14 cellular contexts compared by ENCODE assay signal in genomic region chr6:36694616-36695015, GRCh38. TPM values are rescaled to one million over a fixed set of nuclear protein-coding genes. Genes with fewer than 3 reads are reported as not detected.
"Had no signal": no experiment of that assay in that cellular context is flagged by ENCODE, and none has a peak within 500 bp of the region (broad histone marks: within the 10 kb centered on the region; RNA-seq: fewer than 3 reads in every experiment).

No MANE protein-coding gene starts in this region.

- H3K4me3 Mint-ChIP-seq: activated CD8-positive, alpha-beta T cell treated with anti-CD3 and anti-CD28 coated beads for 36 hours; stimulated activated naive CD8-positive, alpha-beta T cell treated with anti-CD3 and anti-CD28 coated beads, Interleukin-15, amount 100 ng/mL, for 72 hours had no signal

- H3K36me3 ChIP-seq: cardiac muscle cell, gastroesophageal sphincter, upper lobe of left lung had no signal

- H3K27me3 Mint-ChIP-seq: activated CD8-positive, alpha-beta T cell treated with anti-CD3 and anti-CD28 coated beads for 36 hours had no signal

- H3K36me3 Mint-ChIP-seq: naive thymus-derived CD4-positive, alpha-beta T cell had no signal

- H3K27ac ChIP-seq: cardiac muscle cell, gastroesophageal sphincter, skin epidermis, upper lobe of left lung had no signal

- ATAC-seq: gastroesophageal sphincter; left colon; naive thymus-derived CD4-positive, alpha-beta T cell had no signal

- DNase-seq: activated CD8-positive, alpha-beta T cell treated with anti-CD3 and anti-CD28 coated beads for 36 hours; activated naive CD4-positive, alpha-beta T cell treated with anti-CD3 and anti-CD28 coated beads, Interleukin-2, amount 50 U/mL, for 16 hours; left colon; naive thymus-derived CD4-positive, alpha-beta T cell; nucleus accumbens; stimulated activated CD4-positive, alpha-beta T cell treated with anti-CD3 and anti-CD28 coated beads, Interleukin-15, amount 100 ng/mL, for 24 hours; stimulated activated CD4-positive, alpha-beta T cell treated with anti-CD3 and anti-CD28 coated beads, Interleukin-4, amount 100 ng/mL, for 1 hour; stimulated activated naive CD8-positive, alpha-beta T cell treated with anti-CD3 and anti-CD28 coated beads, Interleukin-15, amount 100 ng/mL, for 72 hours; upper lobe of left lung had no signal

- H3K9me3 ChIP-seq: gastroesophageal sphincter, upper lobe of left lung had no signal

- H3K27me3 ChIP-seq: cardiac muscle cell, gastroesophageal sphincter, upper lobe of left lung had no signal

- FAIRE-seq: endometrium had no signal

- H3K4me3 ChIP-seq: cardiac muscle cell, gastroesophageal sphincter, lung, skin epidermis, upper lobe of left lung had no signal

- H3K27ac Mint-ChIP-seq: activated CD8-positive, alpha-beta T cell treated with anti-CD3 and anti-CD28 coated beads for 36 hours; stimulated activated naive CD8-positive, alpha-beta T cell treated with anti-CD3 and anti-CD28 coated beads, Interleukin-15, amount 100 ng/mL, for 72 hours had no signal

- H3K9me3 Mint-ChIP-seq: activated CD8-positive, alpha-beta T cell treated with anti-CD3 and anti-CD28 coated beads for 36 hours; naive thymus-derived CD4-positive, alpha-beta T cell; stimulated activated naive CD8-positive, alpha-beta T cell treated with anti-CD3 and anti-CD28 coated beads, Interleukin-15, amount 100 ng/mL, for 72 hours had no signal

RNA-seq across cellular contexts. Expression of gene RAB44, which starts 3.0 kb away (rescaled TPM):
- total RNA-seq: cardiac muscle cell had no signal
- polyA plus RNA-seq: cardiac muscle cell; naive thymus-derived CD4-positive, alpha-beta T cell had no signal
